ENCODE assay signal across 8 cellular contexts in genomic region chr19:4472174-4472974, GRCh38. TPM values are rescaled to one million over a fixed set of nuclear protein-coding genes. Genes with fewer than 3 reads are reported as not detected.
A peak's percentile ranks its signal among the peaks of the same experiment; 100 is the strongest.
DNase-seq lines count a peak whose midpoint lies in the region; ATAC-seq and TF ChIP-seq lines count a peak whose summit lies in the region.

Gene HDGFL2, plus strand, starts transcription at chr19:4472297. Its CDS starts 54 bp downstream, at chr19:4472351.

- H3K9me3 ChIP-seq in BLaER1, result no peaks in the 10 kb centered on the region
- no peaks in the 10 kb centered on the region for H3K9me3 ChIP-seq in HEK293 (ENCODE audit: control insufficient read depth, insufficient read depth, low read depth, low read length)
- no peaks in the 10 kb centered on the region for H3K9me3 ChIP-seq in prostate gland

- H4K20me1 ChIP-seq in BLaER1, result peaks cover 29% of the 10 kb centered on the region

- peak within 1 kb of the TSS; percentile 100 for H3K4me2 ChIP-seq in BLaER1

- POLR2A ChIA-PET in HEK293 (lab: Yijun Ruan, JAX), result interaction anchor here (0.9 to 2.7 kb wide), 15 partner anchors 12 to 504 kb away, joined by 3 to 23 read pairs (median 4); partner anchors contain the start of genes CHAF1A, FEM1A, MPND and PLIN5

- intact Hi-C loops in Right ventricle myocardium inferior (cut with DNase I) (loop anchor here (5.0 kb wide), 1 partner anchor 70 kb away; the partner anchor contains the start of genes CHAF1A and SH3GL1), prostate gland (cut with DNase I) (loop anchor here (5.0 kb wide), 1 partner anchor 45 kb away; the partner anchor contains the start of gene PLIN4)

- H3K4me3 ChIP-seq in BLaER1, result peak within 1 kb of the TSS; percentile 96
- peak within 1 kb of the TSS; percentile 85 for H3K4me3 ChIP-seq in HEK293 (ENCODE audit: low read depth, low read length)
- peak within 1 kb of the TSS; percentile 82 to 88 for H3K4me3 ChIP-seq in prostate gland

- H3K36me3 ChIP-seq in BLaER1, result peaks cover 22% of the 10 kb centered on the region
- H3K36me3 ChIP-seq in HEK293 (ENCODE audit: control insufficient read depth in 2 of 2, insufficient read depth in 1 of 2, low read length in 2 of 2), result peaks cover 4 to 23% of the 10 kb centered on the region in 2 experiments; a peak in 2 of 3 replicates
- no peaks in the 10 kb centered on the region for H3K36me3 ChIP-seq in prostate gland

- TF ChIP-seq CTCF in HEK293 (tag by site-specific recombination; IDR thresholded peaks at IDR 0.05) (no peak), prostate gland (IDR thresholded peaks at IDR 0.05) (no peak)

- peak within 1 kb of the TSS; percentile 89 for H3K27ac ChIP-seq in BLaER1
- peak within 1 kb of the TSS; percentile 87 for H3K27ac ChIP-seq in HEK293 (ENCODE audit: extremely low read depth, low read depth, low read length)
- H3K27ac ChIP-seq in prostate gland, result peak within 1 kb of the TSS; percentile 72 to 86

- no peak for ATAC-seq in Right ventricle myocardium inferior

- WGBS in prostate gland, result under 1% methylated on average over 58 of the region's 71 CpGs

- DNase-seq in activated CD8-positive, alpha-beta memory T cell treated with anti-CD3 and anti-CD28 coated beads, Interleukin-2, amount 50 U/mL, for 4 hours, result peak; percentile 94
- no peak for DNase-seq in Right ventricle myocardium inferior (ENCODE audit: missing footprints)
- DNase-seq in prostate gland (ENCODE audit: low spot score), result no peak
- DNase-seq in NCI-H1105 (lab: John Stamatoyannopoulos, UW), result no peak
- DNase-seq in T1000 (lab: John Stamatoyannopoulos, UW), result no peak
- DNase-seq in NCI-H1436 (lab: John Stamatoyannopoulos, UW), result no peak

- CTCF ChIA-PET in HEK293 (lab: Yijun Ruan, JAX), result interaction anchor here (1.6 kb wide), 1 partner anchor 51 kb away, joined by 9 read pairs; no protein-coding TSS in a partner anchor

- H3K4me1 ChIP-seq in BLaER1 (peaks cover 35% of the 10 kb centered on the region), HEK293 (ENCODE audit: control insufficient read depth, insufficient read depth, low read length) (peaks cover 3% of the 10 kb centered on the region; the same call in 1 of the 2 replicates), prostate gland (replicated peaks) (peaks cover 11% of the 10 kb centered on the region)

- TF ChIP-seq POLR2A in prostate gland (IDR thresholded peaks at IDR 0.05), result no peak

- H3K27me3 ChIP-seq in BLaER1 (no peaks in the 10 kb centered on the region), prostate gland (replicated peaks; ENCODE audit: insufficient read depth) (no peaks in the 10 kb centered on the region)

- H3K9ac ChIP-seq in BLaER1, result peak within 1 kb of the TSS; percentile 95

TF ChIP-seq in HEK293, 187 proteins besides CTCF, POLR2A, EP300 and RAD21 (continues in another document):
- TF ChIP-seq KLF10 (tag by site-specific recombination; IDR thresholded peaks at IDR 0.05) (peak; percentile 9; the same call in 1 of the 2 replicates), ZNF561 (tag by site-specific recombination; IDR thresholded peaks at IDR 0.05; ENCODE audit: borderline replicate concordance) (no peak), GLIS1 (tag by site-specific recombination; IDR thresholded peaks at IDR 0.05) (peak; percentile 10; the same call in 1 of the 2 replicates), ZNF777 (tag by site-specific recombination; IDR thresholded peaks at IDR 0.05; ENCODE audit: borderline replicate concordance) (no peak), ZNF660 (tag by site-specific recombination; IDR thresholded peaks at IDR 0.05) (peak; percentile 29; the same call in 1 of the 2 replicates), ZFP41 (tag by site-specific recombination; IDR thresholded peaks at IDR 0.05; ENCODE audit: borderline replicate concordance) (no peak), ZNF335 (tag by site-specific recombination; conservative IDR thresholded peaks at IDR 0.05) (peak; percentile 72), PRDM1 (tag by site-specific recombination; IDR thresholded peaks at IDR 0.05) (no peak), PRDM10 (tag by site-specific recombination; IDR thresholded peaks at IDR 0.05) (no peak), ZNF701 (tag by site-specific recombination; IDR thresholded peaks at IDR 0.05) (no peak), GLI4 (tag by site-specific recombination; IDR thresholded peaks at IDR 0.05) (no peak), ZFHX2 (tag by site-specific recombination; conservative IDR thresholded peaks at IDR 0.05) (peak; percentile 79), ZNF140 (tag by site-specific recombination; IDR thresholded peaks at IDR 0.05) (no peak), ZNF585B (tag by site-specific recombination; IDR thresholded peaks at IDR 0.05) (no peak), PATZ1 (tag by site-specific recombination; IDR thresholded peaks at IDR 0.05) (peak; percentile 51; the same call in 1 of the 2 replicates), ZIC2 (tag by site-specific recombination; IDR thresholded peaks at IDR 0.05) (peak; percentile 27), ZBTB7A (tag by site-specific recombination; IDR thresholded peaks at IDR 0.05; ENCODE audit: low read depth) (no peak), HOXA7 (CRISPR knock-in tag; IDR thresholded peaks at IDR 0.05; ENCODE audit: borderline replicate concordance) (no peak)
- TF ChIP-seq, protein P1, sequence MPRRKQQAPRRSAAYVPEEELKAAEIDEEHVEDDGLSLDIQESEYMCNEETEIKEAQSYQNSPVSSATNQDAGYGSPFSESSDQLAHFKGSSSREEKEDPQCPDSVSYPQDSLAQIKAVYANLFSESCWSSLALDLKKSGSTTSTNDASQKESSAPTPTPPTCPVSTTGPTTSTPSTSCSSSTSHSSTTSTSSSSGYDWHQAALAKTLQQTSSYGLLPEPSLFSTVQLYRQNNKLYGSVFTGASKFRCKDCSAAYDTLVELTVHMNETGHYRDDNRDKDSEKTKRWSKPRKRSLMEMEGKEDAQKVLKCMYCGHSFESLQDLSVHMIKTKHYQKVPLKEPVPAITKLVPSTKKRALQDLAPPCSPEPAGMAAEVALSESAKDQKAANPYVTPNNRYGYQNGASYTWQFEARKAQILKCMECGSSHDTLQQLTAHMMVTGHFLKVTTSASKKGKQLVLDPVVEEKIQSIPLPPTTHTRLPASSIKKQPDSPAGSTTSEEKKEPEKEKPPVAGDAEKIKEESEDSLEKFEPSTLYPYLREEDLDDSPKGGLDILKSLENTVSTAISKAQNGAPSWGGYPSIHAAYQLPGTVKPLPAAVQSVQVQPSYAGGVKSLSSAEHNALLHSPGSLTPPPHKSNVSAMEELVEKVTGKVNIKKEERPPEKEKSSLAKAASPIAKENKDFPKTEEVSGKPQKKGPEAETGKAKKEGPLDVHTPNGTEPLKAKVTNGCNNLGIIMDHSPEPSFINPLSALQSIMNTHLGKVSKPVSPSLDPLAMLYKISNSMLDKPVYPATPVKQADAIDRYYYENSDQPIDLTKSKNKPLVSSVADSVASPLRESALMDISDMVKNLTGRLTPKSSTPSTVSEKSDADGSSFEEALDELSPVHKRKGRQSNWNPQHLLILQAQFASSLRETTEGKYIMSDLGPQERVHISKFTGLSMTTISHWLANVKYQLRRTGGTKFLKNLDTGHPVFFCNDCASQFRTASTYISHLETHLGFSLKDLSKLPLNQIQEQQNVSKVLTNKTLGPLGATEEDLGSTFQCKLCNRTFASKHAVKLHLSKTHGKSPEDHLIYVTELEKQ (tag by site-specific recombination; IDR thresholded peaks at IDR 0.05; ENCODE audit: borderline replicate concordance), result no peak

RNA-seq across cellular contexts. Expression of gene HDGFL2, which starts in this region (rescaled TPM):
- total RNA-seq in Right ventricle myocardium inferior (28.2 TPM), prostate gland (10 to 100 TPM; 40.8 to 61.8 TPM)
